10 cellular contexts compared by ENCODE assay signal in the genomic region with DNA sequence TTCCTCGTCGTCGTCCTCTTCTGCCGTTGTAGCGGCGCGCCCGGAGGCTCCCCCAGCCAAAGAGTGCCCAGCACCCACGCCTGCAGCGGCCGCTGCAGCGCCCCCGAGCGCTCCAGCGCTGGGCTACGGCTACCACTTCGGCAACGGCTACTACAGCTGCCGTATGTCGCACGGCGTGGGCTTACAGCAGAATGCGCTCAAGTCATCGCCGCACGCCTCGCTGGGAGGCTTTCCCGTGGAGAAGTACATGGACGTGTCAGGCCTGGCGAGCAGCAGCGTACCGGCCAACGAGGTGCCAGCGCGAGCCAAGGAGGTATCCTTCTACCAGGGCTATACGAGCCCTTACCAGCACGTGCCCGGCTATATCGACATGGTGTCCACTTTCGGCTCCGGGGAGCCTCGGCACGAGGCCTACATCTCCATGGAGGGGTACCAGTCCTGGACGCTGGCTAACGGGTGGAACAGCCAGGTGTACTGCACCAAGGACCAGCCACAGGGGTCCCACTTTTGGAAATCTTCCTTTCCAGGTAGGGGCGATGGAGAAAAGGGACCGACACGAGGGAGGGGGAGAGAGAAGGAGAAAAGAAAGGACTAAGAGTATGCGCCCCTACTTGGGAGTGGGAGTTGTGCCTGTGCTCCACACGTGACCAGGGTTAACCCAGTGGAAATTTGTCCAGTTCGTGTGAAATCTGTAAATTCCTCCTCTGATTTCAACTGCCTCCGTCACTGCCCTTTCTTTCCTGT. TPM values are rescaled to one million over a fixed set of nuclear protein-coding genes. Genes with fewer than 3 reads are reported as not detected.
DNase-seq lines count a peak whose midpoint lies in the region; ATAC-seq and TF ChIP-seq lines count a peak whose summit lies in the region.
"Had no signal": no experiment of that assay in that cellular context is flagged by ENCODE, and none has a peak within 500 bp of the region (broad histone marks: within the 10 kb centered on the region; RNA-seq: fewer than 3 reads in every experiment).

No MANE protein-coding gene starts in this region.

- H3K9me3 Mint-ChIP-seq in activated naive CD4-positive, alpha-beta T cell treated with anti-CD3 and anti-CD28 coated beads, Interleukin-2, amount 10 ng/mL, durations not matched to agents 7 days and 5 days: no peaks in the 10 kb centered on the region
- peaks cover 1% of the 10 kb centered on the region for H3K9me3 Mint-ChIP-seq in activated naive CD4-positive, alpha-beta T cell treated with anti-CD3 and anti-CD28 coated beads for 36 hours

- TF ChIP-seq POLR2A in suprapubic skin (IDR thresholded peaks at IDR 0.05): no peak
- no peak for TF ChIP-seq POLR2A in uterus (IDR thresholded peaks at IDR 0.05)

- TF ChIP-seq CTCF in suprapubic skin (IDR thresholded peaks at IDR 0.05) (no peak), uterus (IDR thresholded peaks at IDR 0.05) (no peak)

- H3K9me3 ChIP-seq in iPS-18a (ENCODE audit: control insufficient read depth, low read depth, low read length) (no peaks in the 10 kb centered on the region), suprapubic skin (no peaks in the 10 kb centered on the region), uterus (no peaks in the 10 kb centered on the region)
- H3K9me3 ChIP-seq: pancreas had no signal

- DNase-seq in activated naive CD4-positive, alpha-beta T cell treated with anti-CD3 and anti-CD28 coated beads, Interleukin-2, amount 10 ng/mL, durations not matched to agents 7 days and 5 days: no peak
- no peak for DNase-seq in activated naive CD4-positive, alpha-beta T cell treated with anti-CD3 and anti-CD28 coated beads for 36 hours
- DNase-seq in NCI-H2227 (lab: John Stamatoyannopoulos, UW; ENCODE audit: unreplicated experiment): peak; percentile 74
- DNase-seq in suprapubic skin (ENCODE audit: low spot score in 2 of 2): peak in 1 of 2 donors; percentile 59
- DNase-seq in uterus: no peak
- DNase-seq: NCI-H2107 had no signal

- H3K27me3 ChIP-seq in iPS-18a (ENCODE audit: control insufficient read depth, insufficient read depth, low read length) (peaks cover 100% of the 10 kb centered on the region), suprapubic skin (peaks cover 100% of the 10 kb centered on the region), uterus (peaks cover 67 to 91% of the 10 kb centered on the region in 2 donors)

- H3K4me3 Mint-ChIP-seq in activated naive CD4-positive, alpha-beta T cell treated with anti-CD3 and anti-CD28 coated beads, Interleukin-2, amount 10 ng/mL, durations not matched to agents 7 days and 5 days: peak overlapping the region; percentile 23
- H3K4me3 Mint-ChIP-seq in activated naive CD4-positive, alpha-beta T cell treated with anti-CD3 and anti-CD28 coated beads for 36 hours: no peak overlapping the region

- no peak for TF ChIP-seq EP300 in suprapubic skin (IDR thresholded peaks at IDR 0.05)

- ATAC-seq in HG02970 (IDR thresholded peaks at IDR 0.05; ENCODE audit: low FRiP score, unreplicated experiment) (no peak), HG02571 (IDR thresholded peaks at IDR 0.05; ENCODE audit: unreplicated experiment) (no peak)
- ATAC-seq: pancreas had no signal

- 12% methylated on average over 7 of the region's 52 CpGs for WGBS in suprapubic skin

- intact Hi-C loops in activated naive CD4-positive, alpha-beta T cell treated with anti-CD3 and anti-CD28 coated beads for 36 hours (cut with micrococcal nuclease): no loop called here
- intact Hi-C loops in uterus (cut with DNase I; ENCODE audit: low total_unique reads): no loop called here

- H3K4me1 ChIP-seq in iPS-18a (ENCODE audit: control insufficient read depth, low read depth, low read length) (peaks cover 10% of the 10 kb centered on the region), suprapubic skin (peaks cover 44% of the 10 kb centered on the region), uterus (peaks cover 0 to 21% of the 10 kb centered on the region in 2 donors)

- no peak overlapping the region for H3K9ac ChIP-seq in iPS-18a (ENCODE audit: low read length)

- H3K27me3 Mint-ChIP-seq in activated naive CD4-positive, alpha-beta T cell treated with anti-CD3 and anti-CD28 coated beads, Interleukin-2, amount 10 ng/mL, durations not matched to agents 7 days and 5 days: peaks cover 95% of the 10 kb centered on the region
- H3K27me3 Mint-ChIP-seq in activated naive CD4-positive, alpha-beta T cell treated with anti-CD3 and anti-CD28 coated beads for 36 hours (ENCODE audit: low read depth): peaks cover 85% of the 10 kb centered on the region

- CTCF ChIA-PET in activated naive CD4-positive, alpha-beta T cell treated with anti-CD3 and anti-CD28 coated beads, Interleukin-2, amount 10 ng/mL, durations not matched to agents 7 days and 5 days (lab: Charles Lee): interaction anchor here (0.7 to 1.6 kb wide), 2 partner anchors 34 to 68 kb away, joined by 3 read pairs; no protein-coding TSS in a partner anchor
- CTCF ChIA-PET in activated naive CD4-positive, alpha-beta T cell treated with anti-CD3 and anti-CD28 coated beads for 36 hours (lab: Charles Lee): interaction anchor here (0.8 to 1.4 kb wide), 4 partner anchors 28 to 403 kb away, joined by 3 to 4 read pairs (median 3); no protein-coding TSS in a partner anchor

- peaks cover 8% of the 10 kb centered on the region for H3K36me3 Mint-ChIP-seq in activated naive CD4-positive, alpha-beta T cell treated with anti-CD3 and anti-CD28 coated beads, Interleukin-2, amount 10 ng/mL, durations not matched to agents 7 days and 5 days
- H3K36me3 Mint-ChIP-seq in activated naive CD4-positive, alpha-beta T cell treated with anti-CD3 and anti-CD28 coated beads for 36 hours (ENCODE audit: low read depth): no peaks in the 10 kb centered on the region

- H3K4me3 ChIP-seq in iPS-18a (ENCODE audit: low read length) (peak overlapping the region; percentile 31), suprapubic skin (peak overlapping the region; percentile 46), uterus (peak overlapping the region in 1 of 2 donors; percentile 14)

- H3K27ac ChIP-seq in iPS-18a (ENCODE audit: low read length) (no peak overlapping the region), suprapubic skin (no peak overlapping the region), uterus (no peak overlapping the region)
- H3K27ac ChIP-seq: pancreas had no signal

- H3K36me3 ChIP-seq in iPS-18a (ENCODE audit: control insufficient read depth, low read depth, low read length) (no peaks in the 10 kb centered on the region), suprapubic skin (no peaks in the 10 kb centered on the region), uterus (no peaks in the 10 kb centered on the region)
- H3K36me3 ChIP-seq: pancreas had no signal

- H3K27ac Mint-ChIP-seq in activated naive CD4-positive, alpha-beta T cell treated with anti-CD3 and anti-CD28 coated beads, Interleukin-2, amount 10 ng/mL, durations not matched to agents 7 days and 5 days: peak overlapping the region; percentile 72
- no peak overlapping the region for H3K27ac Mint-ChIP-seq in activated naive CD4-positive, alpha-beta T cell treated with anti-CD3 and anti-CD28 coated beads for 36 hours

- H3K4me1 Mint-ChIP-seq in activated naive CD4-positive, alpha-beta T cell treated with anti-CD3 and anti-CD28 coated beads, Interleukin-2, amount 10 ng/mL, durations not matched to agents 7 days and 5 days: peaks cover 32% of the 10 kb centered on the region
- peaks cover 27% of the 10 kb centered on the region for H3K4me1 Mint-ChIP-seq in activated naive CD4-positive, alpha-beta T cell treated with anti-CD3 and anti-CD28 coated beads for 36 hours (ENCODE audit: low read depth)

RNA-seq across cellular contexts. Expression of gene HOXD13, which starts 0.8 kb away (rescaled TPM):
- not detected for total RNA-seq in activated naive CD4-positive, alpha-beta T cell treated with anti-CD3 and anti-CD28 coated beads for 36 hours
- total RNA-seq in suprapubic skin (under 1 TPM in 1 of 4 donors, not detected in 3; 0.19 TPM), uterus (1 to 10 TPM in 1 of 4 donors, not detected in 3; 4.9 TPM)
- total RNA-seq: pancreas had no signal

RNA-seq across cellular contexts. Expression of gene HOXD12, which starts 6.3 kb away (rescaled TPM):
- not detected for total RNA-seq in activated naive CD4-positive, alpha-beta T cell treated with anti-CD3 and anti-CD28 coated beads for 36 hours
- total RNA-seq in suprapubic skin (not detected), uterus (under 1 TPM in 1 of 4 donors, not detected in 3; 0.76 TPM)
- total RNA-seq: pancreas had no signal

RNA-seq across cellular contexts. Expression of gene EVX2, which starts 9.6 kb away (rescaled TPM):
- total RNA-seq in activated naive CD4-positive, alpha-beta T cell treated with anti-CD3 and anti-CD28 coated beads for 36 hours: not detected
- total RNA-seq in suprapubic skin: not detected
- under 1 TPM in 1 of 4 donors, not detected in 3; 0.28 TPM for total RNA-seq in uterus
- total RNA-seq: pancreas had no signal

RNA-seq across cellular contexts. Expression of gene HOXD11, which starts 13.8 kb away (rescaled TPM):
- not detected for total RNA-seq in activated naive CD4-positive, alpha-beta T cell treated with anti-CD3 and anti-CD28 coated beads for 36 hours
- total RNA-seq in suprapubic skin (not detected), uterus (10 to 100 TPM in 1 of 4 donors, 1 to 10 TPM in 1, under 1 TPM in 1, not detected in 1; 0.88 to 34.6 (median 8.6) TPM)
- total RNA-seq: pancreas had no signal

RNA-seq across cellular contexts. Expression of gene HOXD10, which starts 23.3 kb away (rescaled TPM):
- total RNA-seq in activated naive CD4-positive, alpha-beta T cell treated with anti-CD3 and anti-CD28 coated beads for 36 hours: not detected
- total RNA-seq in suprapubic skin: under 1 TPM in 2 of 4 donors, not detected in 2; 0.56 to 0.59 TPM
- total RNA-seq in uterus: 10 to 100 TPM in 3 of 4 donors, 1 to 10 TPM in 1; 6.8 to 81.0 (median 53.6) TPM
- total RNA-seq: pancreas had no signal
